8 cellular contexts compared by ENCODE assay signal in the genomic region with DNA sequence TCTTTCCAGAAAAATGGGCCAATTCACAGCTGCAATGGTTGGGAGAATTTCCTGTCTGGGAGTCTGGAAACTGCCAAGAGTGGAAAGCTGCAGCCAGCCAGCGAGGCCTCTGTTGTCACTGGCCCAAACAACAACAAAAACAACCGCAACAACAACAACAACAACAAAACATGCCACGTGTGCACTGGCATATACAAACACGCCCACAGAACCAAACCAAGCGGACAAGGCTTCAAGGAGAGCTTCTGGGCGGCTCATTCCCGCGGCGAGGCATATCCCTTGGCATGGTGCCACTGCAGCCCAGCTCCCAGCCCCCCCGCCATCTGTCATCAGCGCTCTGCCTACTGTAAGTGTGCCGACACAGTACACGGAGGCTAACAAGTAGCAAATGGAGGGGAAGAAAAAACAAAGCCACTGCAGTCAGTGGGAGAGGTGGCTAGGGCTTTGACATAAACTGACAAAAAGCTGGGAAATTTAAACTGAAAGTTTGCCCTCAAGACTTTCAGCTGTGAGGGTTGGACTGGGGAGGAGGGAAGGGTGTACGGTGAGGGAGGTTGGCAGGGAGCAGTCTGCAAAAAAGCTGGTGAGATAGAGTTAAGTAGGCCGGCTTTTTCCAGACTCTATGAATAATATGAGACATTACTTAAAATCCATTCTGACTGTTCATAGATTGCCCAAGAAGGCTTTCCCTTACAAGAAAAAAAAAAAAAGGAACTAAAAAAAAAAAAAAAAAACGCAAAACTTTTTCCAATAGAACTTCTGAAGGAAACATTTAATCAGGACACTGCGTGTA.
DNase-seq lines count a peak whose midpoint lies in the region; ATAC-seq and TF ChIP-seq lines count a peak whose summit lies in the region.

No MANE protein-coding gene starts in this region.

- DNase-seq in DMS53 (lab: John Stamatoyannopoulos, UW) = peak; percentile 80
- DNase-seq in NCI-H2227 treated with DMSO at 0.1 percent for 48 hours (lab: John Stamatoyannopoulos, UW) = peak; percentile 41
- peak; percentile 36 for DNase-seq in colonic mucosa
- peak; percentile 23 to 55 for DNase-seq in lung microvascular endothelial cell (ENCODE audit: low read depth in 2 of 2)
- DNase-seq in vagina (ENCODE audit: extremely low spot score in 2 of 2) = no peak
- no peak for DNase-seq in activated CD4-positive, CD25-positive, alpha-beta regulatory T cell (lab: John Stamatoyannopoulos, UW)
- no peak for DNase-seq in activated T-cell treated with anti-CD3 and anti-CD28 coated beads, Interleukin-2, amount 50 U/mL, for 4 hours

- H3K4me3 Mint-ChIP-seq in activated T-cell treated with anti-CD3 and anti-CD28 coated beads, Interleukin-2, amount 50 U/mL, for 4 hours = no peak overlapping the region

- no peak overlapping the region for H3K9ac ChIP-seq in colonic mucosa (ENCODE audit: low read depth in 2 of 2, low read length in 2 of 2)

- no peak overlapping the region for H3K4me3 ChIP-seq in colonic mucosa
- H3K4me3 ChIP-seq in vagina = peak overlapping the region; percentile 35 to 36

- H3K9me3 ChIP-seq in colonic mucosa (no peaks in the 10 kb centered on the region), vagina (no peaks in the 10 kb centered on the region)

- H3K27ac ChIP-seq in colonic mucosa (no peak overlapping the region), vagina (peak overlapping the region; percentile 25)

- H3K27me3 ChIP-seq in colonic mucosa (no peaks in the 10 kb centered on the region), vagina (no peaks in the 10 kb centered on the region)

- no peaks in the 10 kb centered on the region for H3K36me3 Mint-ChIP-seq in activated T-cell treated with anti-CD3 and anti-CD28 coated beads, Interleukin-2, amount 50 U/mL, for 4 hours (ENCODE audit: insufficient read depth)

- intact Hi-C loops in colonic mucosa (cut with DNase I) (no loop called here), vagina (cut with DNase I) (no loop called here)

- no peaks in the 10 kb centered on the region for H3K4me1 Mint-ChIP-seq in activated T-cell treated with anti-CD3 and anti-CD28 coated beads, Interleukin-2, amount 50 U/mL, for 4 hours (ENCODE audit: low read depth)

- no peaks in the 10 kb centered on the region for H3K27me3 Mint-ChIP-seq in activated T-cell treated with anti-CD3 and anti-CD28 coated beads, Interleukin-2, amount 50 U/mL, for 4 hours (ENCODE audit: low read depth)

- H3K4me1 ChIP-seq in colonic mucosa (no peaks in the 10 kb centered on the region), vagina (peaks cover 12% of the 10 kb centered on the region)

- H3K9me3 Mint-ChIP-seq in activated T-cell treated with anti-CD3 and anti-CD28 coated beads, Interleukin-2, amount 50 U/mL, for 4 hours = peaks cover 7% of the 10 kb centered on the region

- ATAC-seq in activated T-cell treated with anti-CD3 and anti-CD28 coated beads, Interleukin-2, amount 50 U/mL, for 4 hours = no peak
- ATAC-seq in HG03045 (IDR thresholded peaks at IDR 0.05; ENCODE audit: unreplicated experiment) = no peak

- TF ChIP-seq POLR2A in vagina (IDR thresholded peaks at IDR 0.05) = no peak

- TF ChIP-seq CTCF in colonic mucosa (IDR thresholded peaks at IDR 0.05) (no peak), vagina (IDR thresholded peaks at IDR 0.05) (no peak)

- H3K36me3 ChIP-seq in colonic mucosa (no peaks in the 10 kb centered on the region), vagina (no peaks in the 10 kb centered on the region)

Comparison
In these comparisons a context has a peak if more than half of its experiments do, and no peak if none do; other contexts are left out.
1. DNase-seq: peak in DMS53 (single experiment), NCI-H2227 treated with DMSO at 0.1 percent for 48 hours (single experiment), colonic mucosa (single experiment) and lung microvascular endothelial cell (2 of 2); none in vagina (0 of 2), activated CD4-positive, CD25-positive, alpha-beta regulatory T cell (0 of 4) and activated T-cell treated with anti-CD3 and anti-CD28 coated beads, Interleukin-2, amount 50 U/mL, for 4 hours (single experiment).